ENCODE assay signal across 21 cellular contexts in the genomic region with DNA sequence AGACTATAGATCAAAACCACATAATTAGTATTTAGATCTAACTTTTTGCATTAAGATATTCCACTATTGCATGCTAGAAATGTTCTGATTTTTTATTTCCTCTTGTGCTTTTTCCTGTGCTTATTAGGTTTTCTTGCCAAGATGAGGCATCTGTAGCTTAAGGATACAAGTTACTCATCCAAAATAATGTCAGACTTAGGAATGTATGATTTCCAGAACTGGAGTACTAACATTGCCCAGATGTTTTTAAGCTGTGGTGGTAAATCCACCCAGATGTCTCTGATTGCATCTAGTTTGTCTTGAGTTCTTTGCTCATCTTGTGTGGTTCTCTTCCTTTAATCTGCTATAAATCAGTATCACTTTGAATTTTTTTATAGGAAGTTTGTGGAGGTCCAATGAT.
DNase-seq lines count a peak whose midpoint lies in the region; ATAC-seq and TF ChIP-seq lines count a peak whose summit lies in the region.
"Had no signal": no experiment of that assay in that cellular context is flagged by ENCODE, and none has a peak within 500 bp of the region (broad histone marks: within the 10 kb centered on the region; RNA-seq: fewer than 3 reads in every experiment).

No MANE protein-coding gene starts in this region.

- H3K4me1 ChIP-seq in trophoblast cell (ENCODE audit: control insufficient read depth in 1 of 2, insufficient read depth in 2 of 2, low read length in 2 of 2): no peaks in the 10 kb centered on the region
- H3K4me1 ChIP-seq in CD8-positive, alpha-beta memory T cell (ENCODE audit: insufficient read depth, low read length): no peaks in the 10 kb centered on the region

- H2AFZ ChIP-seq in trophoblast cell (ENCODE audit: insufficient read depth, low read length, poor library complexity): no peak overlapping the region

- no peak for TF ChIP-seq CTCF in fibroblast of the aortic adventitia (IDR thresholded peaks at IDR 0.05; ENCODE audit: insufficient read depth, low read length)

- H3K4ac ChIP-seq in trophoblast cell (ENCODE audit: low read depth, low read length): no peak overlapping the region

- H3K18ac ChIP-seq in trophoblast cell (ENCODE audit: low read length): no peak overlapping the region

- no peak overlapping the region for H2AK5ac ChIP-seq in trophoblast cell (ENCODE audit: low read length)

- H4K8ac ChIP-seq in trophoblast cell (ENCODE audit: low read depth, low read length): no peak overlapping the region

- H3K27me3 ChIP-seq in trophoblast cell (ENCODE audit: insufficient read depth, low read length): no peaks in the 10 kb centered on the region
- no peaks in the 10 kb centered on the region for H3K27me3 ChIP-seq in CD8-positive, alpha-beta memory T cell (ENCODE audit: insufficient read depth, low read length, poor library complexity, severe bottlenecking)
- H3K27me3 ChIP-seq: heart right ventricle had no signal

- no peaks in the 10 kb centered on the region for H3K27me3 Mint-ChIP-seq in CD8-positive, alpha-beta memory T cell
- H3K27me3 Mint-ChIP-seq: naive thymus-derived CD4-positive, alpha-beta T cell had no signal

- H3K23ac ChIP-seq in trophoblast cell (ENCODE audit: low read length): no peak overlapping the region

- H3K36me3 Mint-ChIP-seq in CD8-positive, alpha-beta memory T cell: no peaks in the 10 kb centered on the region
- H3K36me3 Mint-ChIP-seq: naive thymus-derived CD4-positive, alpha-beta T cell; type B pancreatic cell had no signal

- no peak overlapping the region for H3K27ac Mint-ChIP-seq in CD8-positive, alpha-beta memory T cell
- H3K27ac Mint-ChIP-seq: naive thymus-derived CD4-positive, alpha-beta T cell; type B pancreatic cell had no signal

- no peak overlapping the region for H2BK120ac ChIP-seq in trophoblast cell (ENCODE audit: insufficient read depth, low read length, poor library complexity)

- no peaks in the 10 kb centered on the region for H3K4me1 Mint-ChIP-seq in CD8-positive, alpha-beta memory T cell

- POLR2A ChIA-PET in CD8-positive, alpha-beta memory T cell (lab: Charles Lee): no interaction called here

- H4K91ac ChIP-seq in trophoblast cell (ENCODE audit: low read depth, low read length): no peak overlapping the region

- peaks cover 3% of the 10 kb centered on the region for H3K79me1 ChIP-seq in trophoblast cell (ENCODE audit: low read length)

- H3K4me2 ChIP-seq in trophoblast cell (ENCODE audit: low read length): no peak overlapping the region

- no peak overlapping the region for H3K9ac ChIP-seq in trophoblast cell (ENCODE audit: low read length)

- H3K4me3 Mint-ChIP-seq in CD8-positive, alpha-beta memory T cell: no peak overlapping the region
- H3K4me3 Mint-ChIP-seq: naive thymus-derived CD4-positive, alpha-beta T cell; type B pancreatic cell had no signal

- H2BK5ac ChIP-seq in trophoblast cell (ENCODE audit: low read depth, low read length, poor library complexity): no peak overlapping the region

- H4K12ac ChIP-seq in trophoblast cell (ENCODE audit: low read depth, low read length): no peak overlapping the region

- H2BK12ac ChIP-seq in trophoblast cell (ENCODE audit: low read length): no peak overlapping the region

- peaks cover 5% of the 10 kb centered on the region for H3K9me3 ChIP-seq in trophoblast cell (ENCODE audit: insufficient read depth, low read depth, low read length)
- H3K9me3 ChIP-seq in CD8-positive, alpha-beta memory T cell (ENCODE audit: low read length): no peaks in the 10 kb centered on the region
- H3K9me3 ChIP-seq: heart right ventricle had no signal

- no peak overlapping the region for H3K14ac ChIP-seq in trophoblast cell (ENCODE audit: low read length)

- CTCF ChIA-PET in CD8-positive, alpha-beta memory T cell (lab: Charles Lee): no interaction called here

- H3K36me3 ChIP-seq in trophoblast cell (ENCODE audit: control insufficient read depth in 1 of 2, insufficient read depth in 2 of 2, low read length in 2 of 2): no peaks in the 10 kb centered on the region
- H3K36me3 ChIP-seq in CD8-positive, alpha-beta memory T cell (ENCODE audit: insufficient read depth, low read length): no peaks in the 10 kb centered on the region
- H3K36me3 ChIP-seq: heart right ventricle had no signal

- peaks cover 4 to 11% (median 8%) of the 10 kb centered on the region in 5 donors for H3K9me3 Mint-ChIP-seq in CD8-positive, alpha-beta memory T cell
- H3K9me3 Mint-ChIP-seq: type B pancreatic cell had no signal

- H3K4me3 ChIP-seq in fibroblast of the aortic adventitia (ENCODE audit: low read depth, low read length) (no peak overlapping the region), trophoblast cell (ENCODE audit: low read depth, low read length) (no peak overlapping the region)
- no peak overlapping the region for H3K4me3 ChIP-seq in CD8-positive, alpha-beta memory T cell (ENCODE audit: low read length)
- H3K4me3 ChIP-seq: heart right ventricle had no signal

- H3K27ac ChIP-seq in trophoblast cell (ENCODE audit: low read depth, low read length): no peak overlapping the region
- no peak overlapping the region for H3K27ac ChIP-seq in CD8-positive, alpha-beta memory T cell (ENCODE audit: low read depth, low read length)
- H3K27ac ChIP-seq: heart right ventricle, VCaP had no signal

- DNase-seq in GM04504 (ENCODE audit: low read depth): peak; percentile 79
- peak; percentile 92 for DNase-seq in fibroblast of the aortic adventitia (ENCODE audit: low read depth)
- DNase-seq in trophoblast cell: peak; percentile 14 to 78
- DNase-seq in NCI-H1105 (lab: John Stamatoyannopoulos, UW): no peak
- no peak for DNase-seq in CD8-positive, alpha-beta memory T cell
- DNase-seq in superior temporal gyrus (ENCODE audit: extremely low spot score): no peak
- DNase-seq: activated gamma-delta T cell treated with Interleukin-2 at 50 U/mL for 16 hours; COR-L47; effector memory CD4-positive, alpha-beta T cell; GDM1; heart right ventricle; left cardiac atrium; naive thymus-derived CD4-positive, alpha-beta T cell; NCI-H1092 treated with DMSO at 0.1 percent for 48 hours; NCI-H446 treated with DMSO at 0.1 percent for 48 hours; right cardiac atrium; stimulated activated CD4-positive, alpha-beta T cell treated with anti-CD3 and anti-CD28 coated beads, Interleukin-4, amount 100 ng/mL, for 1 hour had no signal

- no peaks in the 10 kb centered on the region for H3K79me2 ChIP-seq in trophoblast cell (ENCODE audit: control insufficient read depth, insufficient read depth, low read length, poor library complexity)

- peak; percentile 92 for ATAC-seq in SK-N-SH treated with all-trans-retinoic acid at 6 μM for 48 hours
- no peak for ATAC-seq in HG02610 (IDR thresholded peaks at IDR 0.05; ENCODE audit: unreplicated experiment)
- ATAC-seq: naive thymus-derived CD4-positive, alpha-beta T cell; right cardiac atrium had no signal

TF ChIP-seq in SK-N-SH treated with all-trans-retinoic acid at 6 μM for 48 hours, 23 proteins besides CTCF, POLR2A, EP300 and RAD21:
- no peak for TF ChIP-seq ZC3H10 (CRISPR knock-in tag; IDR thresholded peaks at IDR 0.05)
TF ChIP-seq in SK-N-SH treated with all-trans-retinoic acid at 6 μM for 48 hours: peak in this region for 0.

Comparison
In these comparisons a context has a peak if more than half of its experiments do, and no peak if none do; other contexts are left out.
1. DNase-seq: peak in GM04504 (single experiment), fibroblast of the aortic adventitia (single experiment) and trophoblast cell (2 of 2); none in NCI-H1105 (single experiment), CD8-positive, alpha-beta memory T cell (0 of 5) and superior temporal gyrus (single experiment).